9 cellular contexts compared by ENCODE assay signal in genomic region chr12:57109207-57110160, GRCh38. TPM values are rescaled to one million over a fixed set of nuclear protein-coding genes. Genes with fewer than 3 reads are reported as not detected.
DNase-seq lines count a peak whose midpoint lies in the region; ATAC-seq and TF ChIP-seq lines count a peak whose summit lies in the region.
"Had no signal": no experiment of that assay in that cellular context is flagged by ENCODE, and none has a peak within 500 bp of the region (broad histone marks: within the 10 kb centered on the region; RNA-seq: fewer than 3 reads in every experiment).

No MANE protein-coding gene starts in this region.

- H2AFZ ChIP-seq in GM23338: 0 out of 2 replicates have a peak overlapping the region, but pooled peaks have one; percentile 16

- peak overlapping the region; percentile 79; the same call in 1 of the 2 replicates for H3K27ac ChIP-seq in GM23338 (ENCODE audit: low read depth)
- peak overlapping the region in 19 of 21 experiments; percentile 93 to 100 (median 98) for H3K27ac ChIP-seq in skin epidermis

- H4K20me1 ChIP-seq in GM23338 (replicated peaks; ENCODE audit: insufficient read depth): no peaks in the 10 kb centered on the region

- H3K4me1 ChIP-seq in GM23338 (ENCODE audit: insufficient read depth): peaks cover 20% of the 10 kb centered on the region

- H3K4me1 Mint-ChIP-seq in GM23338: peaks cover 31% of the 10 kb centered on the region
- H3K4me1 Mint-ChIP-seq in activated CD4-positive, alpha-beta memory T cell treated with anti-CD3 and anti-CD28 coated beads for 36 hours (ENCODE audit: low read depth): peaks cover 60% of the 10 kb centered on the region

- H3K27me3 Mint-ChIP-seq in GM23338 (ENCODE audit: insufficient read depth, low read depth, poor library complexity): peaks cover 20% of the 10 kb centered on the region
- no peaks in the 10 kb centered on the region for H3K27me3 Mint-ChIP-seq in activated CD4-positive, alpha-beta memory T cell treated with anti-CD3 and anti-CD28 coated beads for 36 hours

- H3K9me3 Mint-ChIP-seq in GM23338: no peaks in the 10 kb centered on the region; the same call in 1 of the 3 replicates
- no peaks in the 10 kb centered on the region for H3K9me3 Mint-ChIP-seq in activated CD4-positive, alpha-beta memory T cell treated with anti-CD3 and anti-CD28 coated beads for 36 hours

- H3K4me3 ChIP-seq in GM23338: peak overlapping the region; percentile 49
- H3K4me3 ChIP-seq in skin epidermis: peak overlapping the region; percentile 47 to 78 (median 59)

- H3K27me3 ChIP-seq in GM23338 (ENCODE audit: insufficient read depth): no peaks in the 10 kb centered on the region

- H3K36me3 Mint-ChIP-seq in GM23338 (ENCODE audit: low read depth): peaks cover 25% of the 10 kb centered on the region; the same call in 2 of the 3 replicates
- H3K36me3 Mint-ChIP-seq in activated CD4-positive, alpha-beta memory T cell treated with anti-CD3 and anti-CD28 coated beads for 36 hours: peaks cover 48% of the 10 kb centered on the region

- H3K4me3 Mint-ChIP-seq in GM23338: peak overlapping the region; percentile 74
- H3K4me3 Mint-ChIP-seq in activated CD4-positive, alpha-beta memory T cell treated with anti-CD3 and anti-CD28 coated beads for 36 hours: peak overlapping the region; percentile 90

- no peak for DNase-seq in GM23338 (ENCODE audit: low spot score)
- no peak for DNase-seq in activated CD4-positive, alpha-beta memory T cell treated with anti-CD3 and anti-CD28 coated beads for 36 hours
- DNase-seq in hepatic stellate cell (ENCODE audit: low spot score): peak; percentile 5
- DNase-seq in glomerular visceral epithelial cell (ENCODE audit: extremely low spot score): no peak
- no peak for DNase-seq in NCI-H1048 (lab: John Stamatoyannopoulos, UW)
- no peak for DNase-seq in stimulated activated CD4-positive, alpha-beta T cell treated with anti-CD3 and anti-CD28 coated beads, Interleukin-15, amount 100 ng/mL, for 24 hours

- CTCF ChIA-PET in activated CD4-positive, alpha-beta memory T cell treated with anti-CD3 and anti-CD28 coated beads for 36 hours (lab: Charles Lee): interaction anchor here (0.6 to 6.2 kb wide), 11 partner anchors 9 to 108 kb away, joined by 3 to 261 read pairs (median 5); partner anchors contain the start of genes LRP1, NAB2 and NEMP1

- intact Hi-C loops in activated CD4-positive, alpha-beta memory T cell treated with anti-CD3 and anti-CD28 coated beads for 36 hours (cut with micrococcal nuclease): loop anchor here (5.0 to 10.0 kb wide), 3 partner anchors 133 to 462 kb away; partner anchors contain the start of gene ATP5F1B

- peak overlapping the region; percentile 99 for H3K27ac Mint-ChIP-seq in GM23338
- peak overlapping the region; percentile 95 for H3K27ac Mint-ChIP-seq in activated CD4-positive, alpha-beta memory T cell treated with anti-CD3 and anti-CD28 coated beads for 36 hours

- POLR2A ChIA-PET in activated CD4-positive, alpha-beta memory T cell treated with anti-CD3 and anti-CD28 coated beads for 36 hours (lab: Charles Lee): interaction anchor here (0.5 to 5.0 kb wide), 6 partner anchors 14 to 131 kb away, joined by 3 to 83 read pairs (median 29); partner anchors contain the start of genes LRP1, NAB2 and NEMP1

- no peak for TF ChIP-seq CTCF in GM23338 (conservative IDR thresholded peaks at IDR 0.05; ENCODE audit: low read depth in 2 of 2)

- H3K36me3 ChIP-seq in GM23338 (ENCODE audit: insufficient read depth): no peaks in the 10 kb centered on the region

- H3K9me2 ChIP-seq in GM23338 (ENCODE audit: insufficient read depth): no peaks in the 10 kb centered on the region

- ATAC-seq in GM23338 (no peak), HG02623 (IDR thresholded peaks at IDR 0.05; ENCODE audit: unreplicated experiment) (no peak)

- peaks cover 9% of the 10 kb centered on the region for H3K79me2 ChIP-seq in GM23338 (replicated peaks; ENCODE audit: insufficient read depth)

- H3K4me2 ChIP-seq in GM23338: peak overlapping the region; percentile 75

- peaks cover 6% of the 10 kb centered on the region for H3F3A ChIP-seq in GM23338 (replicated peaks; ENCODE audit: low read depth)

TF ChIP-seq in GM23338, 12 proteins besides CTCF, POLR2A, EP300 and RAD21 (continues in another document):
- TF ChIP-seq REST (IDR thresholded peaks at IDR 0.05; ENCODE audit: unreplicated experiment) (no peak), EZH2 (IDR thresholded peaks at IDR 0.05; ENCODE audit: low read depth, unreplicated experiment) (no peak)

RNA-seq across cellular contexts. Expression of gene STAT6, which starts 1.7 kb away (rescaled TPM):
- 26.3 and 28.1 TPM in 2 replicates for total RNA-seq in GM23338 (2014; rRNA removed; shearing (Covaris generic))
- 11.0 and 14.3 TPM in 2 replicates for polyA plus RNA-seq in GM23338 (2016; fragmentation: Nextera tagmentation; extraction: Ambion mirVana)
- total RNA-seq in activated CD4-positive, alpha-beta memory T cell treated with anti-CD3 and anti-CD28 coated beads for 36 hours: 100 to 1,000 TPM; 209 to 218 TPM

RNA-seq across cellular contexts. Expression of gene LRP1, which starts 18.8 kb away (rescaled TPM):
- total RNA-seq in GM23338 (2014; rRNA removed; shearing (Covaris generic)): 130 and 145 TPM in 2 replicates
- polyA plus RNA-seq in GM23338 (2016; fragmentation: Nextera tagmentation; extraction: Ambion mirVana): 26.6 and 29.9 TPM in 2 replicates
- total RNA-seq in activated CD4-positive, alpha-beta memory T cell treated with anti-CD3 and anti-CD28 coated beads for 36 hours: 1 to 10 TPM; 1.4 TPM

RNA-seq across cellular contexts. Expression of gene NAB2, which starts 20.6 kb away (rescaled TPM):
- total RNA-seq in GM23338 (2014; rRNA removed; shearing (Covaris generic)): 19.8 and 20.8 TPM in 2 replicates
- polyA plus RNA-seq in GM23338 (2016; fragmentation: Nextera tagmentation; extraction: Ambion mirVana): 6.5 and 6.6 TPM in 2 replicates
- 10 to 100 TPM; 39.6 to 41.6 TPM for total RNA-seq in activated CD4-positive, alpha-beta memory T cell treated with anti-CD3 and anti-CD28 coated beads for 36 hours

RNA-seq across cellular contexts. Expression of gene NEMP1, which starts 30.9 kb away (rescaled TPM):
- 35.0 and 36.3 TPM in 2 replicates for total RNA-seq in GM23338 (2014; rRNA removed; shearing (Covaris generic))
- polyA plus RNA-seq in GM23338 (2016; fragmentation: Nextera tagmentation; extraction: Ambion mirVana): 10.3 and 11.9 TPM in 2 replicates
- total RNA-seq in activated CD4-positive, alpha-beta memory T cell treated with anti-CD3 and anti-CD28 coated beads for 36 hours: 10 to 100 TPM; 70.6 to 73.5 TPM

RNA-seq across cellular contexts. Expression of gene LRP1-AS, which starts 37.9 kb away (rescaled TPM):
- total RNA-seq in GM23338 (2014; rRNA removed; shearing (Covaris generic)): not detected in 2 replicates
- polyA plus RNA-seq in GM23338 (2016; fragmentation: Nextera tagmentation; extraction: Ambion mirVana): 0.86 TPM in 1 of 2 replicates, not detected in the other
- not detected for total RNA-seq in activated CD4-positive, alpha-beta memory T cell treated with anti-CD3 and anti-CD28 coated beads for 36 hours
- total RNA-seq: T-helper 1 cell treated with Interleukin-12 subunit alpha and Interleukin-12 subunit beta and Interleukin-4 antibody, amounts not matched to agents 30 ng/mL and 1 ng/mL, for 36 hours had no signal

Comparison
In these comparisons a context has a peak if more than half of its experiments do, and no peak if none do; other contexts are left out.
1. RNA of gene LRP1, which starts 18.8 kb away (total RNA-seq): 130 to 145 TPM in GM23338; 1.4 TPM in activated CD4-positive, alpha-beta memory T cell treated with anti-CD3 and anti-CD28 coated beads for 36 hours; every median in the first group is over 10 times any median in the second.